3 cellular contexts compared by ENCODE assay signal in genomic region chr4:107066622-107067021, GRCh38.
TF ChIP-seq lines count a peak whose summit lies in the region.

No MANE protein-coding gene starts in this region.

TF ChIP-seq in SK-N-SH, 30 proteins besides CTCF, POLR2A, EP300 and RAD21:
- no peak for TF ChIP-seq NRF1 (IDR thresholded peaks at IDR 0.05; ENCODE audit: low read depth, low read length)
- TF ChIP-seq MEF2A (IDR thresholded peaks at IDR 0.05; ENCODE audit: borderline replicate concordance, low read depth): no peak
- TF ChIP-seq ELF1 (IDR thresholded peaks at IDR 0.05): no peak
- TF ChIP-seq, protein P1, sequence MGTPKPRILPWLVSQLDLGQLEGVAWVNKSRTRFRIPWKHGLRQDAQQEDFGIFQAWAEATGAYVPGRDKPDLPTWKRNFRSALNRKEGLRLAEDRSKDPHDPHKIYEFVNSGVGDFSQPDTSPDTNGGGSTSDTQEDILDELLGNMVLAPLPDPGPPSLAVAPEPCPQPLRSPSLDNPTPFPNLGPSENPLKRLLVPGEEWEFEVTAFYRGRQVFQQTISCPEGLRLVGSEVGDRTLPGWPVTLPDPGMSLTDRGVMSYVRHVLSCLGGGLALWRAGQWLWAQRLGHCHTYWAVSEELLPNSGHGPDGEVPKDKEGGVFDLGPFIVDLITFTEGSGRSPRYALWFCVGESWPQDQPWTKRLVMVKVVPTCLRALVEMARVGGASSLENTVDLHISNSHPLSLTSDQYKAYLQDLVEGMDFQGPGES (IDR thresholded peaks at IDR 0.05; ENCODE audit: low read depth, low read length): no peak
- TF ChIP-seq TEAD4 (IDR thresholded peaks at IDR 0.05; ENCODE audit: borderline replicate concordance, insufficient read depth): no peak

TF ChIP-seq in SK-N-SH treated with all-trans-retinoic acid at 6 μM for 48 hours, 23 proteins besides CTCF, POLR2A, EP300 and RAD21:
- no peak for TF ChIP-seq OSR1 (CRISPR knock-in tag; IDR thresholded peaks at IDR 0.05)
- TF ChIP-seq, protein P2, sequence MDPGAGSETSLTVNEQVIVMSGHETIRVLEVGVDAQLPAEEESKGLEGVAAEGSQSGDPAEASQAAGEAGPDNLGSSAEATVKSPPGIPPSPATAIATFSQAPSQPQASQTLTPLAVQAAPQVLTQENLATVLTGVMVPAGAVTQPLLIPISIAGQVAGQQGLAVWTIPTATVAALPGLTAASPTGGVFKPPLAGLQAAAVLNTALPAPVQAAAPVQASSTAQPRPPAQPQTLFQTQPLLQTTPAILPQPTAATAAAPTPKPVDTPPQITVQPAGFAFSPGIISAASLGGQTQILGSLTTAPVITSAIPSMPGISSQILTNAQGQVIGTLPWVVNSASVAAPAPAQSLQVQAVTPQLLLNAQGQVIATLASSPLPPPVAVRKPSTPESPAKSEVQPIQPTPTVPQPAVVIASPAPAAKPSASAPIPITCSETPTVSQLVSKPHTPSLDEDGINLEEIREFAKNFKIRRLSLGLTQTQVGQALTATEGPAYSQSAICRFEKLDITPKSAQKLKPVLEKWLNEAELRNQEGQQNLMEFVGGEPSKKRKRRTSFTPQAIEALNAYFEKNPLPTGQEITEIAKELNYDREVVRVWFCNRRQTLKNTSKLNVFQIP (CRISPR knock-in tag; IDR thresholded peaks at IDR 0.05; ENCODE audit: borderline replicate concordance, low read depth): no peak
- no peak for TF ChIP-seq ZFP3 (CRISPR knock-in tag; IDR thresholded peaks at IDR 0.05)
- TF ChIP-seq, protein P3, sequence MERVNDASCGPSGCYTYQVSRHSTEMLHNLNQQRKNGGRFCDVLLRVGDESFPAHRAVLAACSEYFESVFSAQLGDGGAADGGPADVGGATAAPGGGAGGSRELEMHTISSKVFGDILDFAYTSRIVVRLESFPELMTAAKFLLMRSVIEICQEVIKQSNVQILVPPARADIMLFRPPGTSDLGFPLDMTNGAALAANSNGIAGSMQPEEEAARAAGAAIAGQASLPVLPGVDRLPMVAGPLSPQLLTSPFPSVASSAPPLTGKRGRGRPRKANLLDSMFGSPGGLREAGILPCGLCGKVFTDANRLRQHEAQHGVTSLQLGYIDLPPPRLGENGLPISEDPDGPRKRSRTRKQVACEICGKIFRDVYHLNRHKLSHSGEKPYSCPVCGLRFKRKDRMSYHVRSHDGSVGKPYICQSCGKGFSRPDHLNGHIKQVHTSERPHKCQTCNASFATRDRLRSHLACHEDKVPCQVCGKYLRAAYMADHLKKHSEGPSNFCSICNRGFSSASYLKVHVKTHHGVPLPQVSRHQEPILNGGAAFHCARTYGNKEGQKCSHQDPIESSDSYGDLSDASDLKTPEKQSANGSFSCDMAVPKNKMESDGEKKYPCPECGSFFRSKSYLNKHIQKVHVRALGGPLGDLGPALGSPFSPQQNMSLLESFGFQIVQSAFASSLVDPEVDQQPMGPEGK (CRISPR knock-in tag; IDR thresholded peaks at IDR 0.05; ENCODE audit: borderline replicate concordance): no peak
- TF ChIP-seq PPARA (CRISPR knock-in tag; IDR thresholded peaks at IDR 0.05; ENCODE audit: borderline replicate concordance): no peak
- no peak for TF ChIP-seq ZFP30 (CRISPR knock-in tag; IDR thresholded peaks at IDR 0.05)
- no peak for TF ChIP-seq TCF4 (CRISPR knock-in tag; IDR thresholded peaks at IDR 0.05; ENCODE audit: borderline replicate concordance)
- TF ChIP-seq GLIS3 (CRISPR knock-in tag; IDR thresholded peaks at IDR 0.05): no peak
- TF ChIP-seq ZC3H10 (CRISPR knock-in tag; IDR thresholded peaks at IDR 0.05): no peak
- no peak for TF ChIP-seq SNAI2 (CRISPR knock-in tag; IDR thresholded peaks at IDR 0.05)
- TF ChIP-seq, protein P4, sequence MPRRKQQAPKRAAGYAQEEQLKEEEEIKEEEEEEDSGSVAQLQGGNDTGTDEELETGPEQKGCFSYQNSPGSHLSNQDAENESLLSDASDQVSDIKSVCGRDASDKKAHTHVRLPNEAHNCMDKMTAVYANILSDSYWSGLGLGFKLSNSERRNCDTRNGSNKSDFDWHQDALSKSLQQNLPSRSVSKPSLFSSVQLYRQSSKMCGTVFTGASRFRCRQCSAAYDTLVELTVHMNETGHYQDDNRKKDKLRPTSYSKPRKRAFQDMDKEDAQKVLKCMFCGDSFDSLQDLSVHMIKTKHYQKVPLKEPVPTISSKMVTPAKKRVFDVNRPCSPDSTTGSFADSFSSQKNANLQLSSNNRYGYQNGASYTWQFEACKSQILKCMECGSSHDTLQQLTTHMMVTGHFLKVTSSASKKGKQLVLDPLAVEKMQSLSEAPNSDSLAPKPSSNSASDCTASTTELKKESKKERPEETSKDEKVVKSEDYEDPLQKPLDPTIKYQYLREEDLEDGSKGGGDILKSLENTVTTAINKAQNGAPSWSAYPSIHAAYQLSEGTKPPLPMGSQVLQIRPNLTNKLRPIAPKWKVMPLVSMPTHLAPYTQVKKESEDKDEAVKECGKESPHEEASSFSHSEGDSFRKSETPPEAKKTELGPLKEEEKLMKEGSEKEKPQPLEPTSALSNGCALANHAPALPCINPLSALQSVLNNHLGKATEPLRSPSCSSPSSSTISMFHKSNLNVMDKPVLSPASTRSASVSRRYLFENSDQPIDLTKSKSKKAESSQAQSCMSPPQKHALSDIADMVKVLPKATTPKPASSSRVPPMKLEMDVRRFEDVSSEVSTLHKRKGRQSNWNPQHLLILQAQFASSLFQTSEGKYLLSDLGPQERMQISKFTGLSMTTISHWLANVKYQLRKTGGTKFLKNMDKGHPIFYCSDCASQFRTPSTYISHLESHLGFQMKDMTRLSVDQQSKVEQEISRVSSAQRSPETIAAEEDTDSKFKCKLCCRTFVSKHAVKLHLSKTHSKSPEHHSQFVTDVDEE (CRISPR knock-in tag; IDR thresholded peaks at IDR 0.05): no peak
- TF ChIP-seq ZNF8 (CRISPR knock-in tag; IDR thresholded peaks at IDR 0.05): no peak

TF ChIP-seq in H1, 55 proteins besides CTCF, POLR2A, EP300 and RAD21:
- no peak for TF ChIP-seq RBBP5 (IDR thresholded peaks at IDR 0.05; ENCODE audit: borderline replicate concordance, low read depth, low read length)
- no peak for TF ChIP-seq GTF2F1 (IDR thresholded peaks at IDR 0.05; ENCODE audit: borderline replicate concordance, low read depth, low read length)
- TF ChIP-seq RXRA (IDR thresholded peaks at IDR 0.05; ENCODE audit: insufficient read depth, low read depth, low read length): no peak
- TF ChIP-seq TAF1 (IDR thresholded peaks at IDR 0.05; ENCODE audit: low read depth, low read length): no peak
- TF ChIP-seq BCL11A (IDR thresholded peaks at IDR 0.05; ENCODE audit: low read depth in 2 of 2, low read length in 2 of 2): no peak
- TF ChIP-seq USF2 (IDR thresholded peaks at IDR 0.05; ENCODE audit: low read length): no peak
- no peak for TF ChIP-seq GABPA (IDR thresholded peaks at IDR 0.05; ENCODE audit: borderline replicate concordance, insufficient read depth, low read length)
- no peak for TF ChIP-seq EGR1 (IDR thresholded peaks at IDR 0.05; ENCODE audit: borderline replicate concordance, low read depth, low read length)
- no peak for TF ChIP-seq YY1 (IDR thresholded peaks at IDR 0.05; ENCODE audit: low read depth, low read length)
- TF ChIP-seq, protein P5, sequence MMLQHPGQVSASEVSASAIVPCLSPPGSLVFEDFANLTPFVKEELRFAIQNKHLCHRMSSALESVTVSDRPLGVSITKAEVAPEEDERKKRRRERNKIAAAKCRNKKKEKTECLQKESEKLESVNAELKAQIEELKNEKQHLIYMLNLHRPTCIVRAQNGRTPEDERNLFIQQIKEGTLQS (IDR thresholded peaks at IDR 0.05; ENCODE audit: insufficient read depth, low read depth, low read length): no peak
- no peak for TF ChIP-seq BRCA1 (IDR thresholded peaks at IDR 0.05; ENCODE audit: low read depth, low read length)
- no peak for TF ChIP-seq POLR2AphosphoS5 (IDR thresholded peaks at IDR 0.05; ENCODE audit: low read depth, low read length)
- TF ChIP-seq NRF1 (IDR thresholded peaks at IDR 0.05; ENCODE audit: low read depth, low read length): no peak
- TF ChIP-seq ZNF274 (IDR thresholded peaks at IDR 0.05; ENCODE audit: borderline replicate concordance, extremely low read depth, low read length): no peak
- TF ChIP-seq SIRT6 (IDR thresholded peaks at IDR 0.05; ENCODE audit: low read length): no peak
- no peak for TF ChIP-seq NANOG (IDR thresholded peaks at IDR 0.05; ENCODE audit: insufficient read depth, low read depth, low read length, poor library complexity, severe bottlenecking)
- no peak for TF ChIP-seq FOSL1 (IDR thresholded peaks at IDR 0.05; ENCODE audit: insufficient read depth, low read depth, low read length)
